Comparison of ENCODE assay signal across 1 cellular context in genomic region chr14:58395565-58395814, GRCh38.
TF ChIP-seq lines count a peak whose summit lies in the region.

No MANE protein-coding gene starts in this region.

TF ChIP-seq in endothelial cell of umbilical vein, 7 proteins besides CTCF, POLR2A, EP300 and RAD21:
- TF ChIP-seq EZH2 (IDR thresholded peaks at IDR 0.05; ENCODE audit: borderline replicate concordance, low read depth, low read length, severe bottlenecking) (no peak), GATA2 (IDR thresholded peaks at IDR 0.05; ENCODE audit: insufficient read depth, insufficient read length, low read depth, low read length) (no peak), FOS (IDR thresholded peaks at IDR 0.05; ENCODE audit: borderline replicate concordance, insufficient read depth, low read length) (no peak), MYC (IDR thresholded peaks at IDR 0.05; ENCODE audit: low read depth, low read length) (no peak), POLR2AphosphoS5 (IDR thresholded peaks at IDR 0.05; ENCODE audit: insufficient read depth, low read depth, low read length) (no peak), JUN (IDR thresholded peaks at IDR 0.05; ENCODE audit: borderline replicate concordance, insufficient read depth, insufficient read length, low read depth) (no peak)
- TF ChIP-seq, protein P1, sequence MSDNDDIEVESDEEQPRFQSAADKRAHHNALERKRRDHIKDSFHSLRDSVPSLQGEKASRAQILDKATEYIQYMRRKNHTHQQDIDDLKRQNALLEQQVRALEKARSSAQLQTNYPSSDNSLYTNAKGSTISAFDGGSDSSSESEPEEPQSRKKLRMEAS (IDR thresholded peaks at IDR 0.05; ENCODE audit: insufficient read depth, insufficient read length) = no peak
